Comparison of ENCODE assay signal across 6 cellular contexts in genomic region chr10:126766646-126767045, GRCh38.
A peak's percentile ranks its signal among the peaks of the same experiment; 100 is the strongest.
DNase-seq lines count a peak whose midpoint lies in the region.

No MANE protein-coding gene starts in this region.

- DNase-seq in COLO668 (lab: John Stamatoyannopoulos, UW; ENCODE audit: unreplicated experiment) = peak; percentile 50
- peak; percentile 29 for DNase-seq in DMS153 treated with DMSO at 0.1 percent for 48 hours (lab: John Stamatoyannopoulos, UW; ENCODE audit: unreplicated experiment)
- DNase-seq in ELF-1 (ENCODE audit: low read depth, low spot score) = peak; percentile 74
- peak; percentile 40 for DNase-seq in H4 (ENCODE audit: low spot score)
- peak; percentile 29 for DNase-seq in NCI-H748 (lab: John Stamatoyannopoulos, UW; ENCODE audit: unreplicated experiment)
- DNase-seq in SHP77 (lab: John Stamatoyannopoulos, UW) = peak; percentile 2 to 5

Comparison
In these comparisons a context has a peak if more than half of its experiments do, and no peak if none do; other contexts are left out.
1. Peak in every context shown above with its lines: DNase-seq.
2. DNase-seq: peak in every context shown above with its lines; median percentile 74 in ELF-1; 50 in COLO668; 40 in H4; 29 in DMS153 treated with DMSO at 0.1 percent for 48 hours; 29 in NCI-H748; 4 in SHP77.